ENCODE assay signal across 9 cellular contexts in the genomic region with DNA sequence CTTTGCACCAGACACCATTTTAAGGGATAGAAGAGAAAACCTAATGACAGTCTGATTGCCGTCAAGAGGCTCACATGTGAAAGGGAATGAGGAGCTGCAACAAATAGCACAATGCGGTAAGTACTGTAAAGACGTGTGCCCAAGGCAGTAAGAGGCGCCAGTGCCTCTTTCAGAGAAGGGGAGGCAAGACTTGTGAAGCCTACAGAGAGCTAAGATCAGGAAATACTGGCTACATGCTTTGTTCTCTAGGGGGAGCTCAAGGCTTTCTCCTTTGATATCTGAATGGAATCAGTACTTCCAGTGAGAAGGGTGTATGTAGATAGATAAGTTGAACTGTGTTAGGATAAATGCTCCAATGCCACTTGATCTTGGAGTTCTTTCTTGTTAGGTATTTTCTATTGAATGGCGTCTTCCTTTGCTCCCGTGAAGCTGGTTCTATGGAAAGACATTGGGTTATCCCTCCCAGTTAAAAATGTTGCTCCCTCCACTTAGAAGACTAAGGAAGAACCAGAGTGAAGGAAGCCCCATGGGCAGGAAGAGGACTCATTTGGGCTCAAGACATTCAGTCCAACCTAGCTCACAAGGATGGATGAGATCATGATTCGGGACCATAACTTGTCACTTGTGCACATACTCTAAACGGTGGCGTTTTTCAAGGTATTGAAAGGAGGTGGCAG. TPM values are rescaled to one million over a fixed set of nuclear protein-coding genes. Genes with fewer than 3 reads are reported as not detected.
DNase-seq lines count a peak whose midpoint lies in the region; ATAC-seq, FAIRE-seq and TF ChIP-seq lines count a peak whose summit lies in the region.
"Had no signal": no experiment of that assay in that cellular context is flagged by ENCODE, and none has a peak within 500 bp of the region (broad histone marks: within the 10 kb centered on the region; RNA-seq: fewer than 3 reads in every experiment).

No MANE protein-coding gene starts in this region.

- H2AFZ ChIP-seq in hepatocyte = no peak overlapping the region

- no peaks in the 10 kb centered on the region for H4K20me1 ChIP-seq in hepatocyte (ENCODE audit: insufficient read depth, poor library complexity, severe bottlenecking)
- H4K20me1 ChIP-seq: BLaER1 treated with 17β-estradiol and CSF1 and Interleukin-3, amounts not matched to agents 10 nM and 100 nM had no signal

- H3K27me3 ChIP-seq in hepatocyte (no peaks in the 10 kb centered on the region), small intestine (ENCODE audit: control insufficient read depth in 2 of 2, insufficient read depth in 2 of 2, low read length in 2 of 2) (no peaks in the 10 kb centered on the region)
- H3K27me3 ChIP-seq: BLaER1 treated with 17β-estradiol and CSF1 and Interleukin-3, amounts not matched to agents 10 nM and 100 nM had no signal

- H3K9me3 ChIP-seq in hepatocyte (ENCODE audit: low read depth) (no peaks in the 10 kb centered on the region), small intestine (ENCODE audit: control insufficient read depth, low read depth) (no peaks in the 10 kb centered on the region)
- H3K9me3 ChIP-seq: BLaER1 treated with 17β-estradiol and CSF1 and Interleukin-3, amounts not matched to agents 10 nM and 100 nM had no signal

- H3K36me3 ChIP-seq in hepatocyte (replicated peaks; ENCODE audit: insufficient read depth, low read depth) (no peaks in the 10 kb centered on the region), small intestine (ENCODE audit: control insufficient read depth in 2 of 2, insufficient read depth in 2 of 2, low read length in 2 of 2) (no peaks in the 10 kb centered on the region)
- H3K36me3 ChIP-seq: BLaER1 treated with 17β-estradiol and CSF1 and Interleukin-3, amounts not matched to agents 10 nM and 100 nM had no signal

- DNase-seq in SIG-M5 treated with dmso at 0.1 percent for 504 hours (lab: John Stamatoyannopoulos, UW; ENCODE audit: unreplicated experiment) (peak; percentile 78), SIG-M5 (lab: John Stamatoyannopoulos, UW) (no peak), HPDE6-E6E7 (ENCODE audit: extremely low spot score) (peak; percentile 60), NCI-H69 (lab: John Stamatoyannopoulos, UW) (peak; percentile 92), astrocyte of the hippocampus (ENCODE audit: low read depth, low spot score) (peak; percentile 78), hepatocyte (ENCODE audit: low spot score) (peak; percentile 65), small intestine (peak; percentile 85)

- H3K4me2 ChIP-seq in hepatocyte = no peak overlapping the region
- H3K4me2 ChIP-seq: BLaER1 treated with 17β-estradiol and CSF1 and Interleukin-3, amounts not matched to agents 10 nM and 100 nM had no signal

- no peaks in the 10 kb centered on the region for H3K79me2 ChIP-seq in hepatocyte

- 51% methylated on average over 9 of the region's 9 CpGs for WGBS in hepatocyte (ENCODE audit: low lambda C conversion rate, missing lambda C conversion rate)
- 47 to 48% (median 47%) methylated on average over 9 of the region's 9 CpGs for WGBS in small intestine, 3 donors

- no peak for FAIRE-seq in small intestine (lab: Jason Lieb, UNC)

- no peaks in the 10 kb centered on the region for H3K9me2 ChIP-seq in hepatocyte (replicated peaks; ENCODE audit: insufficient read depth)

- H3K4me3 ChIP-seq in hepatocyte (no peak overlapping the region), small intestine (ENCODE audit: low read depth in 1 of 2, low read length in 2 of 2) (no peak overlapping the region)
- H3K4me3 ChIP-seq: BLaER1 treated with 17β-estradiol and CSF1 and Interleukin-3, amounts not matched to agents 10 nM and 100 nM had no signal

- peak; percentile 66 for TF ChIP-seq CTCF in hepatocyte (IDR thresholded peaks at IDR 0.05; ENCODE audit: poor library complexity)

- H3K4me1 ChIP-seq in hepatocyte (ENCODE audit: insufficient read depth) = no peaks in the 10 kb centered on the region
- no peaks in the 10 kb centered on the region for H3K4me1 ChIP-seq in small intestine (ENCODE audit: control insufficient read depth in 2 of 2, insufficient read depth in 1 of 2, low read depth in 1 of 2, low read length in 1 of 2)

- H3K27ac ChIP-seq in hepatocyte (no peak overlapping the region), small intestine (ENCODE audit: low read depth in 1 of 2, low read length in 1 of 2) (no peak overlapping the region)
- H3K27ac ChIP-seq: BLaER1 treated with 17β-estradiol and CSF1 and Interleukin-3, amounts not matched to agents 10 nM and 100 nM had no signal

- ATAC-seq in GM21515 (IDR thresholded peaks at IDR 0.05; ENCODE audit: unreplicated experiment) = peak; percentile 91

RNA-seq across cellular contexts. Expression of a gene that starts 23.5 kb away (rescaled TPM):
- 236 and 264 TPM in 2 replicates for total RNA-seq in hepatocyte
- polyA plus RNA-seq in hepatocyte = 44.0 and 71.6 TPM in 2 replicates
- over 10,000 TPM in 2 of 3 donors, 100 to 1,000 TPM in 1; 757 to 16,248 (median 11,399) TPM for polyA plus RNA-seq in small intestine

Comparison
In these comparisons a context has a peak if more than half of its experiments do, and no peak if none do; other contexts are left out.
1. RNA of a gene that starts 23.5 kb away (polyA plus RNA-seq): 757 to 16,248 TPM in small intestine; 44.0 to 71.6 TPM in hepatocyte; every median in the first group is over 10 times any median in the second.